Comparison of ENCODE assay signal across 16 cellular contexts in genomic region chr10:48498940-48499510, GRCh38.
"Had no signal": no experiment of that assay in that cellular context is flagged by ENCODE, and none has a peak within 500 bp of the region (broad histone marks: within the 10 kb centered on the region; RNA-seq: fewer than 3 reads in every experiment).

No MANE protein-coding gene starts in this region.

- H3K27me3 ChIP-seq: tibial artery had no signal

- ATAC-seq: left colon; mucosa of descending colon; naive thymus-derived CD4-positive, alpha-beta T cell; stimulated activated memory B cell treated with anti-CD40 and anti-IgM and Interleukin-4, amounts not matched to agents 10 μg/mL and 1 μg/mL and 100 μg/mL, for 72 hours had no signal

- H3K36me3 Mint-ChIP-seq: activated naive CD8-positive, alpha-beta T cell; naive thymus-derived CD4-positive, alpha-beta T cell; stimulated activated memory B cell treated with anti-CD40 and anti-IgM and Interleukin-4, amounts not matched to agents 10 μg/mL and 1 μg/mL and 100 μg/mL, for 72 hours had no signal

- H3K9me3 ChIP-seq: mucosa of descending colon, tibial artery had no signal

- H3K36me3 ChIP-seq: tibial artery had no signal

- H3K9me3 Mint-ChIP-seq: activated CD4-positive, alpha-beta T cell treated with anti-CD3 and anti-CD28 coated beads, Interleukin-2, amount 10 ng/mL, durations not matched to agents 7 days and 5 days; activated T-cell treated with anti-CD3 and anti-CD28 coated beads, Interleukin-2, amount 50 U/mL, for 24 hours; naive thymus-derived CD4-positive, alpha-beta T cell; stimulated activated memory B cell treated with anti-CD40 and anti-IgM and Interleukin-4, amounts not matched to agents 10 μg/mL and 1 μg/mL and 100 μg/mL, for 72 hours had no signal

- H3K27ac ChIP-seq: epithelial cell of prostate, tibial artery had no signal

- DNase-seq: activated CD4-positive, alpha-beta T cell treated with anti-CD3 and anti-CD28 coated beads, Interleukin-2, amount 10 ng/mL, durations not matched to agents 7 days and 5 days; activated CD4-positive, CD25-positive, alpha-beta regulatory T cell; activated gamma-delta T cell; activated T-cell treated with anti-CD3 and anti-CD28 coated beads, Interleukin-2, amount 50 U/mL, for 24 hours; amniotic stem cell; caudate nucleus; cortex of kidney; left colon; mucosa of descending colon; retina; SW 1271 had no signal

- H3K4me3 ChIP-seq: mucosa of descending colon, tibial artery had no signal

- H3K27ac Mint-ChIP-seq: activated CD4-positive, alpha-beta T cell treated with anti-CD3 and anti-CD28 coated beads, Interleukin-2, amount 10 ng/mL, durations not matched to agents 7 days and 5 days; activated naive CD8-positive, alpha-beta T cell; activated T-cell treated with anti-CD3 and anti-CD28 coated beads, Interleukin-2, amount 50 U/mL, for 24 hours; naive thymus-derived CD4-positive, alpha-beta T cell; stimulated activated memory B cell treated with anti-CD40 and anti-IgM and Interleukin-4, amounts not matched to agents 10 μg/mL and 1 μg/mL and 100 μg/mL, for 72 hours had no signal

- H3K27me3 Mint-ChIP-seq: activated CD4-positive, alpha-beta T cell treated with anti-CD3 and anti-CD28 coated beads, Interleukin-2, amount 10 ng/mL, durations not matched to agents 7 days and 5 days had no signal

- H3K4me3 Mint-ChIP-seq: activated CD4-positive, alpha-beta T cell treated with anti-CD3 and anti-CD28 coated beads, Interleukin-2, amount 10 ng/mL, durations not matched to agents 7 days and 5 days; activated naive CD8-positive, alpha-beta T cell; activated T-cell treated with anti-CD3 and anti-CD28 coated beads, Interleukin-2, amount 50 U/mL, for 24 hours; naive thymus-derived CD4-positive, alpha-beta T cell; stimulated activated memory B cell treated with anti-CD40 and anti-IgM and Interleukin-4, amounts not matched to agents 10 μg/mL and 1 μg/mL and 100 μg/mL, for 72 hours had no signal
